In genomic region chr2:187532333-187533120, GRCh38 we compare ENCODE assay signal across 1 cellular context.
TF ChIP-seq lines count a peak whose summit lies in the region.

No MANE protein-coding gene starts in this region.

TF ChIP-seq in WTC11, 78 proteins besides CTCF, POLR2A, EP300 and RAD21 (continued from another document):
- TF ChIP-seq E2F4 (CRISPR knock-in tag; IDR thresholded peaks at IDR 0.05; ENCODE audit: borderline replicate concordance, low read depth) (no peak), GTF2I (CRISPR knock-in tag; conservative IDR thresholded peaks at IDR 0.05) (no peak), JUN (CRISPR knock-in tag; IDR thresholded peaks at IDR 0.05) (no peak), CREM (CRISPR knock-in tag; IDR thresholded peaks at IDR 0.05) (no peak)
